15 cellular contexts compared by ENCODE assay signal in the genomic region with DNA sequence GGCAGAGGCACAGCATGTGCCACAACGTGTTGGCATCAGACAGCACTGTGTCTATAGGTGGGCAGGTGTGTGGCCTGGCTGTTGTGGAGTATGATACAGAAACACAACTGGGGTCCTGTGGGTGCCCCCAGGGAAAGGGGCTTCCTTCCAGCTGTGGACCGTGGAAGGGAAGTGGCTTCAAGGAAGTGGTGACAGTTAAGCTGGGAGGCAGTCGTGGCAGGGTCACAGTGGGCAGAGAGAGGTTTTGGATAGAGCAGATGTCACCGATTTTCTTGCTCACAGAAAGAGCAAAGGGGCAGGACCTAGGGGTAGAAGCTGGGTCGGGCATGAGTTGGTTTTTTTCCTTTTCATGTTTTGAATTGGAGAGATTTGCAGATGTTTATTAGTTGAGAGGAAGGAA. TPM values are rescaled to one million over a fixed set of nuclear protein-coding genes. Genes with fewer than 3 reads are reported as not detected.
DNase-seq lines count a peak whose midpoint lies in the region; ATAC-seq and TF ChIP-seq lines count a peak whose summit lies in the region.
"Had no signal": no experiment of that assay in that cellular context is flagged by ENCODE, and none has a peak within 500 bp of the region (broad histone marks: within the 10 kb centered on the region; RNA-seq: fewer than 3 reads in every experiment).

No MANE protein-coding gene starts in this region.

- H3K4me3 Mint-ChIP-seq in endodermal cell, result no peak overlapping the region
- H3K4me3 Mint-ChIP-seq in CD4-positive, alpha-beta T cell, result no peak overlapping the region

- no peaks in the 10 kb centered on the region for H3K9me3 Mint-ChIP-seq in endodermal cell
- H3K9me3 Mint-ChIP-seq in CD4-positive, alpha-beta T cell, result no peaks in the 10 kb centered on the region

- no peaks in the 10 kb centered on the region for H3K4me1 Mint-ChIP-seq in endodermal cell
- peaks cover 29% of the 10 kb centered on the region for H3K4me1 Mint-ChIP-seq in CD4-positive, alpha-beta T cell (ENCODE audit: low read depth)

- H3K27me3 ChIP-seq in endodermal cell (ENCODE audit: control insufficient read depth, insufficient read depth, low read length, poor library complexity, severe bottlenecking) (no peaks in the 10 kb centered on the region), thoracic aorta (replicated peaks; ENCODE audit: insufficient read depth) (no peaks in the 10 kb centered on the region), adrenal gland (no peaks in the 10 kb centered on the region)
- no peaks in the 10 kb centered on the region for H3K27me3 ChIP-seq in CD4-positive, alpha-beta T cell (ENCODE audit: control insufficient read depth, insufficient read depth, low read length)
- H3K27me3 ChIP-seq: body of pancreas had no signal

- TF ChIP-seq CTCF in endodermal cell (conservative IDR thresholded peaks at IDR 0.05) (no peak), thoracic aorta (IDR thresholded peaks at IDR 0.05) (no peak), adrenal gland (IDR thresholded peaks at IDR 0.05) (no peak)
- no peak for TF ChIP-seq CTCF in CD4-positive, alpha-beta T cell (IDR thresholded peaks at IDR 0.05)

- peak; percentile 41 for DNase-seq in Right ventricle myocardium inferior (ENCODE audit: missing footprints)
- no peak for DNase-seq in cardiac septum (ENCODE audit: low spot score)
- DNase-seq in endodermal cell, result peak; percentile 24
- DNase-seq in thoracic aorta (ENCODE audit: low spot score), result no peak
- DNase-seq in CD4-positive, alpha-beta T cell, result no peak
- no peak for DNase-seq in DMS79 (lab: John Stamatoyannopoulos, UW)
- DNase-seq in adrenal gland, result no peak
- DNase-seq: AML-193, body of pancreas, lower lobe of right lung, NCI-H2029 treated with DMSO at 0.1 percent for 48 hours, NCI-H526 had no signal

- peak overlapping the region; percentile 49 for H3K27ac Mint-ChIP-seq in endodermal cell
- no peak overlapping the region for H3K27ac Mint-ChIP-seq in CD4-positive, alpha-beta T cell

- ATAC-seq in Right ventricle myocardium inferior (no peak), thoracic aorta (ENCODE audit: insufficient number of reproducible peaks, low FRiP score, low read depth) (no peak)
- ATAC-seq in CD4-positive, alpha-beta T cell (ENCODE audit: poor library complexity), result no peak
- ATAC-seq: body of pancreas, lower lobe of right lung, Panc1 had no signal

- no peaks in the 10 kb centered on the region for H3K27me3 Mint-ChIP-seq in endodermal cell (ENCODE audit: insufficient read depth)
- H3K27me3 Mint-ChIP-seq in CD4-positive, alpha-beta T cell, result no peaks in the 10 kb centered on the region

- 91 to 97% methylated on average over 4 to 5 of the region's 5 CpGs for WGBS in endodermal cell (ENCODE audit: insufficient coverage in 1 of 2, insufficient read length in 1 of 2), 2 experiments
- WGBS in adrenal gland, 4 donors, result 45 to 59% (median 54%) methylated on average over 4 to 5 of the region's 5 CpGs

- no peak for TF ChIP-seq POLR2A in adrenal gland (IDR thresholded peaks at IDR 0.05)

- H3K4me3 ChIP-seq in endodermal cell (ENCODE audit: low read length) (no peak overlapping the region), thoracic aorta (no peak overlapping the region), adrenal gland (no peak overlapping the region)
- H3K4me3 ChIP-seq: body of pancreas, HAP-1, lower lobe of right lung had no signal

- H3K4me1 ChIP-seq in endodermal cell (ENCODE audit: control insufficient read depth, insufficient read depth, low read length), result peaks cover 4% of the 10 kb centered on the region
- peaks cover 9 to 25% of the 10 kb centered on the region in 2 donors for H3K4me1 ChIP-seq in thoracic aorta (ENCODE audit: control insufficient read depth in 1 of 2, low read depth in 2 of 2)
- H3K4me1 ChIP-seq in adrenal gland (replicated peaks in 1 of 2), result no peaks in the 10 kb centered on the region
- H3K4me1 ChIP-seq: HAP-1 had no signal

- H3K27ac ChIP-seq in KOPT-K1 (ENCODE audit: low read depth, low read length, poor library complexity, severe bottlenecking), result peak overlapping the region; percentile 62
- no peak overlapping the region for H3K27ac ChIP-seq in endodermal cell (ENCODE audit: low read depth, low read length)
- H3K27ac ChIP-seq in thoracic aorta, result peak overlapping the region; percentile 64 to 78
- H3K27ac ChIP-seq in CD4-positive, alpha-beta T cell (ENCODE audit: low read depth, low read length), result no peak overlapping the region
- H3K27ac ChIP-seq in adrenal gland, result peak overlapping the region in 2 of 5 donors; percentile 13 to 52
- H3K27ac ChIP-seq: body of pancreas, lower lobe of right lung had no signal

- POLR2A ChIA-PET in CD4-positive, alpha-beta T cell (lab: Charles Lee), result interaction anchor here (1.3 kb wide), 1 partner anchor 12 kb away, joined by 3 read pairs; no protein-coding TSS in a partner anchor

- H3K36me3 Mint-ChIP-seq in endodermal cell (ENCODE audit: low read depth), result peaks cover 60% of the 10 kb centered on the region
- peaks cover 4% of the 10 kb centered on the region for H3K36me3 Mint-ChIP-seq in CD4-positive, alpha-beta T cell (ENCODE audit: low read depth)

- H3K9ac ChIP-seq in endodermal cell (ENCODE audit: extremely low read depth, low read length, poor library complexity, severe bottlenecking), result no peak overlapping the region

- peaks cover 56% of the 10 kb centered on the region for H3K36me3 ChIP-seq in KOPT-K1 (ENCODE audit: insufficient read depth, low read length)
- peaks cover 73% of the 10 kb centered on the region for H3K36me3 ChIP-seq in endodermal cell (ENCODE audit: control insufficient read depth, insufficient read depth, low read length)
- peaks cover 4% of the 10 kb centered on the region for H3K36me3 ChIP-seq in thoracic aorta
- peaks cover 0 to 17% of the 10 kb centered on the region in 2 donors for H3K36me3 ChIP-seq in adrenal gland (replicated peaks in 1 of 2)

- H3K9me3 ChIP-seq in KOPT-K1 (ENCODE audit: insufficient read depth, low read length, poor library complexity, severe bottlenecking), result no peaks in the 10 kb centered on the region
- H3K9me3 ChIP-seq in endodermal cell (ENCODE audit: control insufficient read depth, low read length), result no peaks in the 10 kb centered on the region
- H3K9me3 ChIP-seq in thoracic aorta, result no peaks in the 10 kb centered on the region
- H3K9me3 ChIP-seq in CD4-positive, alpha-beta T cell (ENCODE audit: control insufficient read depth, low read length), result no peaks in the 10 kb centered on the region
- no peaks in the 10 kb centered on the region for H3K9me3 ChIP-seq in adrenal gland (replicated peaks in 1 of 3)
- H3K9me3 ChIP-seq: body of pancreas, HAP-1, lower lobe of right lung had no signal

- CTCF ChIA-PET in CD4-positive, alpha-beta T cell (lab: Charles Lee), result no interaction called here

- intact Hi-C loops in Right ventricle myocardium inferior (cut with DNase I), result no loop called here
- intact Hi-C loops in cardiac septum (cut with DNase I), result no loop called here
- intact Hi-C loops in CD4-positive, alpha-beta T cell (cut with DNase I, micrococcal nuclease), result no loop called here
- intact Hi-C loops in adrenal gland (cut with DNase I), result no loop called here

RNA-seq across cellular contexts. Expression of a gene that starts 11.2 kb away (rescaled TPM):
- 11.4 TPM for total RNA-seq in Right ventricle myocardium inferior
- total RNA-seq in cardiac septum, result 9.5 TPM
- total RNA-seq in endodermal cell, result 10 to 100 TPM; 16.9 to 17.7 TPM
- polyA plus RNA-seq in endodermal cell (2013, experiment 1 of 2), result 9.2 TPM
- polyA plus RNA-seq in endodermal cell (2013, experiment 2 of 2), result 10.4 TPM
- 10 to 100 TPM; 19.0 to 35.7 TPM for total RNA-seq in thoracic aorta
- 1 to 10 TPM; 3.0 to 4.5 TPM for total RNA-seq in CD4-positive, alpha-beta T cell
- total RNA-seq in adrenal gland, result 100 to 1,000 TPM in 1 of 8 donors, 10 to 100 TPM in 7; 25.6 to 101 (median 88.5) TPM
- 10 to 100 TPM; 19.5 to 60.5 (median 45.8) TPM for polyA plus RNA-seq in adrenal gland

RNA-seq across cellular contexts. Expression of a gene that starts 14.3 kb away (rescaled TPM):
- total RNA-seq in Right ventricle myocardium inferior (6.3 TPM), cardiac septum (8.0 TPM), endodermal cell (10 to 100 TPM; 74.0 to 84.3 TPM), thoracic aorta (10 to 100 TPM; 14.5 to 18.7 TPM), adrenal gland (10 to 100 TPM in 7 of 8 donors, 1 to 10 TPM in 1; 6.6 to 17.6 (median 12.5) TPM)
- polyA plus RNA-seq in endodermal cell (2013, experiment 1 of 2), result 49.4 TPM
- 46.5 TPM for polyA plus RNA-seq in endodermal cell (2013, experiment 2 of 2)
- total RNA-seq in CD4-positive, alpha-beta T cell, result 1 to 10 TPM; 7.5 to 8.9 TPM
- 10 to 100 TPM in 2 of 3 donors, 1 to 10 TPM in 1; 1.6 to 74.1 (median 14.0) TPM for polyA plus RNA-seq in adrenal gland

RNA-seq across cellular contexts. Expression of a gene that starts 19.9 kb away (rescaled TPM):
- 9.4 TPM for total RNA-seq in Right ventricle myocardium inferior
- total RNA-seq in cardiac septum, result 9.6 TPM
- total RNA-seq in endodermal cell, result 10 to 100 TPM; 23.8 to 25.0 TPM
- 21.0 TPM for polyA plus RNA-seq in endodermal cell (2013, experiment 1 of 2)
- polyA plus RNA-seq in endodermal cell (2013, experiment 2 of 2), result 18.2 TPM
- 10 to 100 TPM in 1 of 2 donors, 1 to 10 TPM in 1; 7.4 to 14.6 TPM for total RNA-seq in thoracic aorta
- 10 to 100 TPM; 40.1 to 41.2 TPM for total RNA-seq in CD4-positive, alpha-beta T cell
- 10 to 100 TPM in 6 of 8 donors, 1 to 10 TPM in 2; 6.0 to 23.0 (median 12.8) TPM for total RNA-seq in adrenal gland
- 10 to 100 TPM in 2 of 3 donors, 1 to 10 TPM in 1; 8.7 to 40.1 (median 19.1) TPM for polyA plus RNA-seq in adrenal gland

RNA-seq across cellular contexts. Expression of a gene that starts 41.3 kb away (rescaled TPM):
- total RNA-seq in Right ventricle myocardium inferior (8.7 TPM), cardiac septum (17.7 TPM), endodermal cell (1 to 10 TPM; 3.1 to 3.3 TPM), thoracic aorta (1 to 10 TPM; 3.8 TPM), adrenal gland (10 to 100 TPM in 4 of 8 donors, 1 to 10 TPM in 4; 3.4 to 13.9 (median 9.1) TPM)
- 3.8 TPM for polyA plus RNA-seq in endodermal cell (2013, experiment 1 of 2)
- 2.8 TPM for polyA plus RNA-seq in endodermal cell (2013, experiment 2 of 2)
- under 1 TPM in 1 of 2 experiments, not detected in 1; 0.20 TPM for total RNA-seq in CD4-positive, alpha-beta T cell
- polyA plus RNA-seq in adrenal gland, result 1 to 10 TPM; 4.0 to 7.0 (median 4.7) TPM

RNA-seq across cellular contexts. Expression of a gene that starts 43.8 kb away (rescaled TPM):
- 32.2 TPM for total RNA-seq in Right ventricle myocardium inferior
- 27.6 TPM for total RNA-seq in cardiac septum
- total RNA-seq in endodermal cell, result 10 to 100 TPM; 64.7 to 67.6 TPM
- polyA plus RNA-seq in endodermal cell (2013, experiment 1 of 2), result 39.4 TPM
- polyA plus RNA-seq in endodermal cell (2013, experiment 2 of 2), result 41.9 TPM
- total RNA-seq in thoracic aorta, result 10 to 100 TPM; 35.6 to 55.2 TPM
- total RNA-seq in CD4-positive, alpha-beta T cell, result 10 to 100 TPM; 17.8 to 19.1 TPM
- total RNA-seq in adrenal gland, result 10 to 100 TPM; 18.0 to 45.3 (median 30.2) TPM
- 10 to 100 TPM in 2 of 3 donors, 1 to 10 TPM in 1; 7.7 to 88.3 (median 50.1) TPM for polyA plus RNA-seq in adrenal gland

Comparison
In these comparisons a context has a peak if more than half of its experiments do, and no peak if none do; other contexts are left out.
1. DNase-seq: peak in Right ventricle myocardium inferior (single experiment) and endodermal cell (single experiment); none in cardiac septum (single experiment), thoracic aorta (single experiment), CD4-positive, alpha-beta T cell (0 of 10), DMS79 (single experiment) and adrenal gland (0 of 7).
2. H3K27ac ChIP-seq: peak in KOPT-K1 (single experiment) and thoracic aorta (2 of 2); none in endodermal cell (single experiment) and CD4-positive, alpha-beta T cell (single experiment).